19 cellular contexts compared by ENCODE assay signal in the genomic region with DNA sequence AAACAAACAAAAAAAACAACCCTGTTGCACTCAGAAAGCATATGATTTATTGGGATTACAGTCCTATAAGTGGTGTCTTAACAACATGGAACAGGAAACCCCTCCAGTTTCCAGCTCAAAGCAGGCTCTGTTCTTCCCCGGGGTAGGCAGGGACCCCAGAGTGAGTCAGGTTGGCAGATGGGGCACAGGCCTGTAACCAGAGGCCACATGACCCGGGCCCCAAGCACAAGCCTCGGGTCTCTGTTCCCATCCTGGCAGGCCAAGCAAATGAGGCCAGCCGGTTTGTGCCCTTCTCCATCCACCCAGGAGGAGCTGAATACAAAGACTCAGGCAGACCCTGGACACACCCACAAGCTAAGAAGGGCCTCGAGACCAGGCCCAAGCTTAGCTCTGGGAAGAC.
A peak's percentile ranks its signal among the peaks of the same experiment; 100 is the strongest.
DNase-seq lines count a peak whose midpoint lies in the region; ATAC-seq and TF ChIP-seq lines count a peak whose summit lies in the region.
"Had no signal": no experiment of that assay in that cellular context is flagged by ENCODE, and none has a peak within 500 bp of the region (broad histone marks: within the 10 kb centered on the region; RNA-seq: fewer than 3 reads in every experiment).

No MANE protein-coding gene starts in this region.

- intact Hi-C loops in natural killer cell (cut with micrococcal nuclease), result no loop called here

- H3K4me3 Mint-ChIP-seq in natural killer cell treated with Interleukin-12 subunit alpha and Interleukin-12 subunit beta and Interleukin-15 and Interleukin-18, amount 100 ng/mL, for 72 hours, result no peak overlapping the region
- no peak overlapping the region for H3K4me3 Mint-ChIP-seq in natural killer cell
- H3K4me3 Mint-ChIP-seq: GM23338 had no signal

- DNase-seq in DMS 273 (lab: John Stamatoyannopoulos, UW; ENCODE audit: unreplicated experiment) (peak; percentile 9), DMS 273 treated with DMSO at 0.1 percent for 48 hours (lab: John Stamatoyannopoulos, UW) (no peak), natural killer cell (no peak), foreskin melanocyte (peak; percentile 41), GF-D8 (lab: John Stamatoyannopoulos, UW) (no peak)
- DNase-seq in natural killer cell treated with Interleukin-12 subunit alpha and Interleukin-12 subunit beta and Interleukin-15 and Interleukin-18, amount 100 ng/mL, for 72 hours (ENCODE audit: low spot score), result no peak
- DNase-seq: AML-193, HCEC 1CT, MM.1S, NCI-H187, NCI-H226, NCI-H524, NCI-H82, OCI-M1, SHP77 treated with DMSO at 0.1 percent for 48 hours had no signal

- no peaks in the 10 kb centered on the region for H3K36me3 Mint-ChIP-seq in natural killer cell treated with Interleukin-12 subunit alpha and Interleukin-12 subunit beta and Interleukin-15 and Interleukin-18, amount 100 ng/mL, for 72 hours
- H3K36me3 Mint-ChIP-seq in natural killer cell, result no peaks in the 10 kb centered on the region

- H3K4me1 Mint-ChIP-seq in natural killer cell treated with Interleukin-12 subunit alpha and Interleukin-12 subunit beta and Interleukin-15 and Interleukin-18, amount 100 ng/mL, for 72 hours (ENCODE audit: low read depth in 2 of 2), result peaks cover 3 to 21% of the 10 kb centered on the region in 2 donors
- peaks cover 0 to 4% of the 10 kb centered on the region in 2 donors for H3K4me1 Mint-ChIP-seq in natural killer cell

- peak overlapping the region; percentile 33 to 39 for H3K27ac Mint-ChIP-seq in natural killer cell treated with Interleukin-12 subunit alpha and Interleukin-12 subunit beta and Interleukin-15 and Interleukin-18, amount 100 ng/mL, for 72 hours
- H3K27ac Mint-ChIP-seq in natural killer cell, result no peak overlapping the region
- H3K27ac Mint-ChIP-seq: GM23338 had no signal

- TF ChIP-seq CTCF in natural killer cell (IDR thresholded peaks at IDR 0.05), result no peak

- H3K27me3 Mint-ChIP-seq in natural killer cell treated with Interleukin-12 subunit alpha and Interleukin-12 subunit beta and Interleukin-15 and Interleukin-18, amount 100 ng/mL, for 72 hours, result no peaks in the 10 kb centered on the region
- H3K27me3 Mint-ChIP-seq in natural killer cell (ENCODE audit: low read depth in 2 of 2), result no peaks in the 10 kb centered on the region

- H3K9me3 Mint-ChIP-seq in natural killer cell treated with Interleukin-12 subunit alpha and Interleukin-12 subunit beta and Interleukin-15 and Interleukin-18, amount 100 ng/mL, for 72 hours, result no peaks in the 10 kb centered on the region
- no peaks in the 10 kb centered on the region for H3K9me3 Mint-ChIP-seq in natural killer cell
- H3K9me3 Mint-ChIP-seq: GM23338 had no signal

- peak in 1 of 2 donors; percentile 34 for ATAC-seq in natural killer cell treated with Interleukin-12 subunit alpha and Interleukin-12 subunit beta and Interleukin-15 and Interleukin-18, amount 100 ng/mL, for 72 hours
- ATAC-seq in natural killer cell (no peak), GM18498 (IDR thresholded peaks at IDR 0.05; ENCODE audit: unreplicated experiment) (no peak), HG03460 (IDR thresholded peaks at IDR 0.05; ENCODE audit: unreplicated experiment) (no peak)
- ATAC-seq: GM23338, SK-N-SH treated with all-trans-retinoic acid at 6 μM for 48 hours had no signal

Comparison
In these comparisons a context has a peak if more than half of its experiments do, and no peak if none do; other contexts are left out.
1. DNase-seq: peak in DMS 273 (single experiment) and foreskin melanocyte (single experiment); none in DMS 273 treated with DMSO at 0.1 percent for 48 hours (single experiment), natural killer cell treated with Interleukin-12 subunit alpha and Interleukin-12 subunit beta and Interleukin-15 and Interleukin-18, amount 100 ng/mL, for 72 hours (single experiment), natural killer cell (single experiment) and GF-D8 (single experiment).
2. H3K27ac Mint-ChIP-seq: peak in natural killer cell treated with Interleukin-12 subunit alpha and Interleukin-12 subunit beta and Interleukin-15 and Interleukin-18, amount 100 ng/mL, for 72 hours (2 of 2); none in natural killer cell (0 of 2).